8 cellular contexts compared by ENCODE assay signal in genomic region chr7:74173491-74173865, GRCh38. TPM values are rescaled to one million over a fixed set of nuclear protein-coding genes. Genes with fewer than 3 reads are reported as not detected.
DNase-seq lines count a peak whose midpoint lies in the region; ATAC-seq, FAIRE-seq and TF ChIP-seq lines count a peak whose summit lies in the region.

No MANE protein-coding gene starts in this region.

- TF ChIP-seq POLR2A in endothelial cell of umbilical vein (IDR thresholded peaks at IDR 0.05; ENCODE audit: low read depth, low read length), result no peak

- peak; percentile 12 for FAIRE-seq in endothelial cell of umbilical vein (lab: Jason Lieb, UNC)

- H3K4me2 ChIP-seq in endothelial cell of umbilical vein (ENCODE audit: insufficient read depth, low read length), result peak overlapping the region; percentile 76

- TSS peak; percentile 46 for BruUV-seq in endothelial cell of umbilical vein (replicated peaks; lab: Mats Ljungman, UMichigan)

- dilution Hi-C loops in endothelial cell of umbilical vein (cut with MboI; ENCODE audit: extremely low pct_ligation_motif_present, low sequenced_read_pairs), result no loop called here

- H3K36me3 ChIP-seq in NT2/D1 (ENCODE audit: insufficient read depth, insufficient read length, low read length) (peaks cover 26% of the 10 kb centered on the region), endothelial cell of umbilical vein (ENCODE audit: control insufficient read depth in 2 of 2, extremely low read depth in 1 of 2, insufficient read depth in 2 of 2, low read length in 2 of 2) (no peaks in the 10 kb centered on the region)

- no peak for ATAC-seq in HG02798 (IDR thresholded peaks at IDR 0.05; ENCODE audit: poor library complexity, unreplicated experiment)

- H3K27me3 ChIP-seq in NT2/D1 (ENCODE audit: insufficient read depth, insufficient read length) (no peaks in the 10 kb centered on the region), endothelial cell of umbilical vein (ENCODE audit: control insufficient read depth in 2 of 2, insufficient read depth in 2 of 2, low read length in 2 of 2) (no peaks in the 10 kb centered on the region)

- POLR2A ChIA-PET in endothelial cell of umbilical vein (lab: Charles Lee), result interaction anchor here (0.7 to 1.5 kb wide), 4 partner anchors 11 to 331 kb away, joined by 3 read pairs; partner anchors contain the start of gene METTL27

- intact Hi-C loops in endothelial cell of umbilical vein (cut with micrococcal nuclease), result loop anchor here (5.0 kb wide), 1 partner anchor 41 kb away; no protein-coding TSS in a partner anchor

- no peaks in the 10 kb centered on the region for H4K20me1 ChIP-seq in endothelial cell of umbilical vein (replicated peaks; ENCODE audit: control insufficient read depth, extremely low read depth, insufficient read depth, low read length)

- H3K27ac ChIP-seq in endothelial cell of umbilical vein (ENCODE audit: insufficient read depth, low read depth, low read length), result peak overlapping the region; percentile 60

- DNase-seq in NCI-H510A treated with DMSO at 0.1 percent for 48 hours (lab: John Stamatoyannopoulos, UW) (peak; percentile 64), NCI-H510A (lab: John Stamatoyannopoulos, UW) (no peak), NT2/D1 (ENCODE audit: low read depth, low spot score) (no peak), endothelial cell of umbilical vein (ENCODE audit: low read depth, low spot score) (no peak), pons (ENCODE audit: low spot score) (peak; percentile 46), middle frontal gyrus (ENCODE audit: extremely low spot score, low spot score) (no peak), GDM1 (lab: John Stamatoyannopoulos, UW) (no peak)

- H3K4me1 ChIP-seq in NT2/D1 (ENCODE audit: insufficient read depth, insufficient read length) (no peaks in the 10 kb centered on the region), endothelial cell of umbilical vein (ENCODE audit: control insufficient read depth, extremely low read depth, insufficient read depth, low read length) (peaks cover 33% of the 10 kb centered on the region)

- peaks cover 42% of the 10 kb centered on the region for H3K79me2 ChIP-seq in endothelial cell of umbilical vein (ENCODE audit: control insufficient read depth, insufficient read depth, low read length)

- H3K9ac ChIP-seq in NT2/D1 (ENCODE audit: insufficient read length, low read depth), result peak overlapping the region; percentile 94
- peak overlapping the region; percentile 71 for H3K9ac ChIP-seq in endothelial cell of umbilical vein (replicated peaks; ENCODE audit: extremely low read depth, insufficient read depth, low read length)

- CTCF ChIA-PET in endothelial cell of umbilical vein (lab: Charles Lee), result interaction anchor here (2.1 to 2.5 kb wide), 3 partner anchors 10 to 90 kb away, joined by 6 to 14 read pairs (median 10); partner anchors contain the start of gene LIMK1

- H3K9me3 ChIP-seq in NT2/D1 (ENCODE audit: insufficient read depth, low read length) (no peaks in the 10 kb centered on the region), endothelial cell of umbilical vein (replicated peaks; ENCODE audit: control insufficient read depth, insufficient read depth, low read length) (no peaks in the 10 kb centered on the region)

- no peaks in the 10 kb centered on the region for H3K9me1 ChIP-seq in endothelial cell of umbilical vein (replicated peaks; ENCODE audit: control insufficient read depth, extremely low read depth, insufficient read depth, low read length)

- peak overlapping the region; percentile 78 for H2AFZ ChIP-seq in endothelial cell of umbilical vein (ENCODE audit: low read depth, low read length)

- H3K4me3 ChIP-seq in NT2/D1 (ENCODE audit: insufficient read length, low read depth), result peak overlapping the region; percentile 86
- peak overlapping the region; percentile 40 to 72 (median 57) for H3K4me3 ChIP-seq in endothelial cell of umbilical vein (replicated peaks in 1 of 3; ENCODE audit: insufficient read depth in 1 of 3, low read depth in 1 of 3, low read length in 3 of 3)

- no peak for TF ChIP-seq CTCF in endothelial cell of umbilical vein (IDR thresholded peaks at IDR 0.05; ENCODE audit: extremely low read depth in 1 of 2, insufficient read depth in 1 of 2, low read depth in 1 of 2, low read length in 2 of 2)

TF ChIP-seq in endothelial cell of umbilical vein, 7 proteins besides CTCF, POLR2A, EP300 and RAD21:
- TF ChIP-seq JUN (IDR thresholded peaks at IDR 0.05; ENCODE audit: borderline replicate concordance, insufficient read depth, insufficient read length, low read depth), result no peak
- no peak for TF ChIP-seq MYC (IDR thresholded peaks at IDR 0.05; ENCODE audit: low read depth, low read length)
- TF ChIP-seq FOS (IDR thresholded peaks at IDR 0.05; ENCODE audit: borderline replicate concordance, insufficient read depth, low read length), result no peak
- TF ChIP-seq POLR2AphosphoS5 (IDR thresholded peaks at IDR 0.05; ENCODE audit: insufficient read depth, low read depth, low read length), result no peak

RNA-seq across cellular contexts. Expression of gene EIF4H, which starts 0.7 kb away (rescaled TPM):
- total RNA-seq in endothelial cell of umbilical vein, result 415 and 434 TPM in 2 replicates
- 334 and 406 TPM in 2 replicates for polyA plus RNA-seq in endothelial cell of umbilical vein
- polyA plus RNA-seq in endothelial cell of umbilical vein (2011; cell fraction: cytosol; rRNA removed), result 342 and 346 TPM in 2 replicates
- polyA plus RNA-seq in endothelial cell of umbilical vein (2011; cell fraction: nucleus; rRNA removed), result 236 and 266 TPM in 2 replicates
- 288 and 322 TPM in 2 replicates for polyA plus RNA-seq in endothelial cell of umbilical vein (2012)
- polyA minus RNA-seq in endothelial cell of umbilical vein, result 356 and 377 TPM in 2 replicates
- polyA minus RNA-seq in endothelial cell of umbilical vein (2011; cell fraction: cytosol; rRNA and poly(A)+ RNA removed), result 143 TPM
- 129 and 131 TPM in 2 replicates for polyA minus RNA-seq in endothelial cell of umbilical vein (2011; cell fraction: nucleus; rRNA and poly(A)+ RNA removed)

RNA-seq across cellular contexts. Expression of gene LAT2, which starts 36.3 kb away (rescaled TPM):
- 1.1 and 1.8 TPM in 2 replicates for total RNA-seq in endothelial cell of umbilical vein
- 0.57 and 1.0 TPM in 2 replicates for polyA plus RNA-seq in endothelial cell of umbilical vein
- 0.28 and 0.52 TPM in 2 replicates for polyA plus RNA-seq in endothelial cell of umbilical vein (2011; cell fraction: cytosol; rRNA removed)
- 3.3 and 3.8 TPM in 2 replicates for polyA plus RNA-seq in endothelial cell of umbilical vein (2011; cell fraction: nucleus; rRNA removed)
- 0.61 and 0.84 TPM in 2 replicates for polyA plus RNA-seq in endothelial cell of umbilical vein (2012)
- 0.36 and 1.3 TPM in 2 replicates for polyA minus RNA-seq in endothelial cell of umbilical vein
- polyA minus RNA-seq in endothelial cell of umbilical vein (2011; cell fraction: cytosol; rRNA and poly(A)+ RNA removed), result not detected
- polyA minus RNA-seq in endothelial cell of umbilical vein (2011; cell fraction: nucleus; rRNA and poly(A)+ RNA removed), result 0.96 and 1.5 TPM in 2 replicates

Comparison
In these comparisons a context has a peak if more than half of its experiments do, and no peak if none do; other contexts are left out.
1. DNase-seq: peak in NCI-H510A treated with DMSO at 0.1 percent for 48 hours (single experiment) and pons (single experiment); none in NCI-H510A (single experiment), NT2/D1 (single experiment), endothelial cell of umbilical vein (single experiment), middle frontal gyrus (single experiment) and GDM1 (single experiment).